ENCODE assay signal across 18 cellular contexts in the genomic region with DNA sequence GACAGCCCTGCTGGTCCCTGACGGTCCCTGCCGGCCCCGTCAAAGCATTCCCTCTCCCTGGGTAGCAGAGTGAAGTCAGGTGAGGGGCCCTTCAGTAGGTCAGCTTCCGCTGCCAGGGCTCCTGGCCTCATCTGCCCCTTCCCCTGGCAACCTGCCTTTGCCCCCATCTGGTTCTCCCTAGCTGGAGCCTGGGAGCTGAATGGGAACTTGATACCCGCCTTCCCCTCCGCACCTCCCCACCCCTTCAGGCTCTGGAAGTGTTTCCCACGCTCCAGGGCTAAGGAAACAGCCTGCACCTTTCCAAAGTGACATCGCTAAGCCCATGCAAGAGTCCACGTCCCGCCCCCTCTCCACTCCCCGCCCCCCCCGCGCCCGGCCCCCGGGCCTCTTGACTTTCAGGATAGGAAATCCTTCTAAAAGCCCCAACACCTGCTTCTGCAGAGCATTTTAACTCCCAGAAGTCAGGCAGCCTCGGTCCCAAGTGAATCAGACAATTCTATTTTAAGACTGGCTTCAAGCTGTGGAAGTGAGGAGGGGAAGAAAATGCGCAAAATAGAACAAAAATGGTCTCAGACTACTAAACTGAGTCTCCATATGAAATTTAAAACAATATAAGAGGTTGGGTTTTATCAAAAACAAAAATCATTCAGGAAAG. TPM values are rescaled to one million over a fixed set of nuclear protein-coding genes. Genes with fewer than 3 reads are reported as not detected.
A peak's percentile ranks its signal among the peaks of the same experiment; 100 is the strongest.
DNase-seq lines count a peak whose midpoint lies in the region; ATAC-seq, FAIRE-seq and TF ChIP-seq lines count a peak whose summit lies in the region.
"Had no signal": no experiment of that assay in that cellular context is flagged by ENCODE, and none has a peak within 500 bp of the region (broad histone marks: within the 10 kb centered on the region; RNA-seq: fewer than 3 reads in every experiment).

No MANE protein-coding gene starts in this region.

- FAIRE-seq in D721Med (lab: Jason Lieb, UNC): no peak
- FAIRE-seq: A204.1, small intestine had no signal

- H3K36me3 ChIP-seq in cardiac muscle cell (no peaks in the 10 kb centered on the region), tibial artery (peaks cover 0 to 9% (median 0%) of the 10 kb centered on the region in 3 donors), transverse colon (no peaks in the 10 kb centered on the region)
- H3K36me3 ChIP-seq: HAP-1 had no signal

- intact Hi-C loops in left ventricle myocardium superior (cut with micrococcal nuclease): no loop called here
- intact Hi-C loops in tibial artery (cut with DNase I; ENCODE audit: low total_unique reads): no loop called here
- intact Hi-C loops in transverse colon (cut with DNase I; ENCODE audit: low total_unique reads): no loop called here

- TF ChIP-seq EP300 in transverse colon (IDR thresholded peaks at IDR 0.05; ENCODE audit: low read depth): no peak

- H3K4me1 ChIP-seq in cardiac muscle cell (ENCODE audit: low read depth) (peaks cover 19% of the 10 kb centered on the region), tibial artery (peaks cover 0 to 31% (median 19%) of the 10 kb centered on the region in 4 donors), transverse colon (no peaks in the 10 kb centered on the region)
- H3K4me1 ChIP-seq: HAP-1 had no signal

- TF ChIP-seq POLR2A in transverse colon (IDR thresholded peaks at IDR 0.05): no peak

- no peaks in the 10 kb centered on the region for H3K27me3 ChIP-seq in cardiac muscle cell
- no peaks in the 10 kb centered on the region for H3K27me3 ChIP-seq in tibial artery
- H3K27me3 ChIP-seq in transverse colon: no peaks in the 10 kb centered on the region

- H3K27ac ChIP-seq in cardiac muscle cell: peak overlapping the region; percentile 87
- H3K27ac ChIP-seq in tibial artery: peak overlapping the region; percentile 1 to 29
- no peak overlapping the region for H3K27ac ChIP-seq in transverse colon
- H3K27ac ChIP-seq: epithelial cell of prostate, HL-60 had no signal

- DNase-seq in cardiac muscle cell (ENCODE audit: low read depth in 1 of 2, low spot score in 1 of 2) (peak in 1 of 2 donors; percentile 74), left ventricle myocardium superior (no peak), NCI-H524 treated with DMSO at 0.1 percent for 48 hours (lab: John Stamatoyannopoulos, UW) (peak; percentile 95), islet precursor cell (peak; percentile 65), tibial artery (no peak), D721Med (ENCODE audit: insufficient read length, low spot score) (no peak), cortex of kidney (lab: John Stamatoyannopoulos, UW) (no peak), transverse colon (no peak)
- DNase-seq: activated CD4-positive, alpha-beta T cell treated with anti-CD3 and anti-CD28 coated beads for 36 hours; activated naive CD8-positive, alpha-beta T cell treated with anti-CD3 and anti-CD28 coated beads, Interleukin-2, amount 50 U/mL, for 24 hours; COR-L47; NCI-H446; small intestine; T-helper 1 cell had no signal

- no peak for TF ChIP-seq CTCF in cardiac muscle cell (IDR thresholded peaks at IDR 0.05; ENCODE audit: low read depth, low read length)
- no peak for TF ChIP-seq CTCF in tibial artery (IDR thresholded peaks at IDR 0.05)
- no peak for TF ChIP-seq CTCF in D721Med (IDR thresholded peaks at IDR 0.05; ENCODE audit: insufficient read depth, missing control alignments)
- TF ChIP-seq CTCF in transverse colon (IDR thresholded peaks at IDR 0.05): no peak

- in situ Hi-C loops in transverse colon (cut with MboI; ENCODE audit: low pct_ligation_motif_present in 1 of 4, low pct_unique_long_range_greater_than_20kb in 1 of 4, low sequenced_read_pairs in 3 of 4): no loop called here

- 73 to 75% methylated on average over 1 to 17 of the region's 17 CpGs for WGBS in transverse colon (ENCODE audit: low coverage in 1 of 2), 2 donors

- H3K4me3 ChIP-seq in cardiac muscle cell: no peak overlapping the region
- H3K4me3 ChIP-seq in tibial artery: peak overlapping the region in 1 of 2 donors; percentile 33
- H3K4me3 ChIP-seq in transverse colon: no peak overlapping the region
- H3K4me3 ChIP-seq: HAP-1 had no signal

- ATAC-seq in left ventricle myocardium superior: no peak
- ATAC-seq: activated CD4-positive, alpha-beta T cell treated with anti-CD3 and anti-CD28 coated beads for 36 hours; activated naive CD8-positive, alpha-beta T cell treated with anti-CD3 and anti-CD28 coated beads, Interleukin-2, amount 50 U/mL, for 24 hours had no signal

- no peaks in the 10 kb centered on the region for H3K9me3 ChIP-seq in cardiac muscle cell (ENCODE audit: low read depth)
- no peaks in the 10 kb centered on the region for H3K9me3 ChIP-seq in tibial artery
- no peaks in the 10 kb centered on the region for H3K9me3 ChIP-seq in transverse colon
- H3K9me3 ChIP-seq: HAP-1 had no signal

RNA-seq across cellular contexts. Expression of a gene that starts 53.4 kb away (rescaled TPM):
- total RNA-seq in cardiac muscle cell: 0.07 and 0.21 TPM in 2 replicates
- 0.59 TPM in 1 of 2 replicates, not detected in the other for polyA plus RNA-seq in cardiac muscle cell
- total RNA-seq in left ventricle myocardium superior: 1.7 TPM
- total RNA-seq in transverse colon: under 1 TPM in 2 of 4 donors, not detected in 2; 0.55 to 0.64 TPM

Comparison
In these comparisons a context has a peak if more than half of its experiments do, and no peak if none do; other contexts are left out.
1. DNase-seq: peak in NCI-H524 treated with DMSO at 0.1 percent for 48 hours (single experiment) and islet precursor cell (single experiment); none in left ventricle myocardium superior (single experiment), tibial artery (0 of 2), D721Med (single experiment), cortex of kidney (single experiment) and transverse colon (single experiment).
2. H3K27ac ChIP-seq: peak in cardiac muscle cell (single experiment) and tibial artery (2 of 2); none in transverse colon (0 of 4).